ENCODE assay signal across 10 cellular contexts in genomic region chr5:154829589-154830218, GRCh38. TPM values are rescaled to one million over a fixed set of nuclear protein-coding genes. Genes with fewer than 3 reads are reported as not detected.
A peak's percentile ranks its signal among the peaks of the same experiment; 100 is the strongest.
DNase-seq lines count a peak whose midpoint lies in the region; ATAC-seq and TF ChIP-seq lines count a peak whose summit lies in the region.
"Had no signal": no experiment of that assay in that cellular context is flagged by ENCODE, and none has a peak within 500 bp of the region (broad histone marks: within the 10 kb centered on the region; RNA-seq: fewer than 3 reads in every experiment).

No MANE protein-coding gene starts in this region.

- peaks cover 12% of the 10 kb centered on the region for H3K36me3 Mint-ChIP-seq in activated naive CD4-positive, alpha-beta T cell treated with anti-CD3 and anti-CD28 coated beads, Interleukin-2, amount 50 U/mL, for 24 hours
- peaks cover 0 to 16% (median 6%) of the 10 kb centered on the region in 5 donors for H3K36me3 Mint-ChIP-seq in naive thymus-derived CD4-positive, alpha-beta T cell

- DNase-seq in DMS79 (lab: John Stamatoyannopoulos, UW) (peak; percentile 48), Peyer's patch (peak in 2 of 3 donors; percentile 57 to 78), SKM-1 treated with dmso at 0.1 percent for 144 hours (lab: John Stamatoyannopoulos, UW; ENCODE audit: unreplicated experiment) (no peak), NCI-H524 treated with DMSO at 0.1 percent for 48 hours (lab: John Stamatoyannopoulos, UW) (no peak), hepatic stellate cell (ENCODE audit: low spot score) (no peak), Ammon's horn (ENCODE audit: low spot score) (no peak)
- DNase-seq in naive thymus-derived CD4-positive, alpha-beta T cell = peak in 8 of 9 donors; percentile 12 to 51 (median 36)
- DNase-seq: Kasumi-1, T1000 had no signal

- no peaks in the 10 kb centered on the region for H3K27me3 Mint-ChIP-seq in activated naive CD4-positive, alpha-beta T cell treated with anti-CD3 and anti-CD28 coated beads, Interleukin-2, amount 50 U/mL, for 24 hours
- no peaks in the 10 kb centered on the region for H3K27me3 Mint-ChIP-seq in naive thymus-derived CD4-positive, alpha-beta T cell

- H3K9me3 Mint-ChIP-seq in activated naive CD4-positive, alpha-beta T cell treated with anti-CD3 and anti-CD28 coated beads, Interleukin-2, amount 50 U/mL, for 24 hours = no peaks in the 10 kb centered on the region
- H3K9me3 Mint-ChIP-seq in naive thymus-derived CD4-positive, alpha-beta T cell = peaks cover 0 to 1% (median 0%) of the 10 kb centered on the region in 11 donors

- CTCF ChIA-PET in naive thymus-derived CD4-positive, alpha-beta T cell (lab: Charles Lee) = interaction anchor here (1.2 to 1.5 kb wide), 2 partner anchors 12 to 179 kb away, joined by 3 to 6 read pairs; no protein-coding TSS in a partner anchor

- intact Hi-C loops in naive thymus-derived CD4-positive, alpha-beta T cell (cut with micrococcal nuclease) = loop anchor here (1.0 to 2.0 kb wide), 3 partner anchors 17 to 29 kb away; partner anchors contain the start of gene CNOT8 (in 1 of the 2)

- H3K4me3 ChIP-seq in Peyer's patch = no peak overlapping the region
- H3K4me3 ChIP-seq in naive thymus-derived CD4-positive, alpha-beta T cell (ENCODE audit: low read length) = peak overlapping the region; percentile 21

- no peak for TF ChIP-seq POLR2A in Peyer's patch (IDR thresholded peaks at IDR 0.05)

- peak overlapping the region in 3 of 4 donors; percentile 41 to 78 (median 72) for H3K27ac ChIP-seq in Peyer's patch
- peak overlapping the region; percentile 66 for H3K27ac ChIP-seq in naive thymus-derived CD4-positive, alpha-beta T cell (ENCODE audit: low read depth, low read length)

- POLR2A ChIA-PET in naive thymus-derived CD4-positive, alpha-beta T cell (lab: Charles Lee) = interaction anchor here (0.7 to 3.8 kb wide), 8 partner anchors 9 to 72 kb away, joined by 3 to 25 read pairs (median 6); partner anchors contain the start of gene CNOT8

- H3K9me3 ChIP-seq in Peyer's patch = no peaks in the 10 kb centered on the region
- no peaks in the 10 kb centered on the region for H3K9me3 ChIP-seq in naive thymus-derived CD4-positive, alpha-beta T cell (ENCODE audit: control insufficient read depth in 2 of 3, low read length in 3 of 3)

- peak overlapping the region; percentile 81 for H3K27ac Mint-ChIP-seq in activated naive CD4-positive, alpha-beta T cell treated with anti-CD3 and anti-CD28 coated beads, Interleukin-2, amount 50 U/mL, for 24 hours
- H3K27ac Mint-ChIP-seq in naive thymus-derived CD4-positive, alpha-beta T cell = peak overlapping the region; percentile 85 to 91 (median 89)

- ATAC-seq in naive thymus-derived CD4-positive, alpha-beta T cell = peak; percentile 45

- H3K27me3 ChIP-seq in Peyer's patch = no peaks in the 10 kb centered on the region
- H3K27me3 ChIP-seq in naive thymus-derived CD4-positive, alpha-beta T cell (ENCODE audit: control insufficient read depth in 2 of 2, insufficient read depth in 2 of 2, low read length in 2 of 2) = no peaks in the 10 kb centered on the region

- peak overlapping the region; percentile 39 for H3K4me3 Mint-ChIP-seq in activated naive CD4-positive, alpha-beta T cell treated with anti-CD3 and anti-CD28 coated beads, Interleukin-2, amount 50 U/mL, for 24 hours
- peak overlapping the region; percentile 49 to 84 (median 75) for H3K4me3 Mint-ChIP-seq in naive thymus-derived CD4-positive, alpha-beta T cell

- peaks cover 0 to 12% (median 0%) of the 10 kb centered on the region in 3 donors for H3K36me3 ChIP-seq in Peyer's patch
- no peaks in the 10 kb centered on the region for H3K36me3 ChIP-seq in naive thymus-derived CD4-positive, alpha-beta T cell (ENCODE audit: control insufficient read depth in 2 of 3, insufficient read depth in 3 of 3, low read length in 3 of 3)

- H3K4me1 ChIP-seq in Peyer's patch = peaks cover 0 to 11% (median 0%) of the 10 kb centered on the region in 4 donors
- H3K4me1 ChIP-seq in naive thymus-derived CD4-positive, alpha-beta T cell (ENCODE audit: control insufficient read depth in 2 of 2, insufficient read depth in 2 of 2, low read length in 2 of 2) = peaks cover 18 to 28% of the 10 kb centered on the region in 2 donors

- no peak for TF ChIP-seq CTCF in Peyer's patch (IDR thresholded peaks at IDR 0.05)

- H3K4me1 Mint-ChIP-seq in activated naive CD4-positive, alpha-beta T cell treated with anti-CD3 and anti-CD28 coated beads, Interleukin-2, amount 50 U/mL, for 24 hours = peaks cover 46% of the 10 kb centered on the region
- H3K4me1 Mint-ChIP-seq in naive thymus-derived CD4-positive, alpha-beta T cell = peaks cover 21 to 64% (median 55%) of the 10 kb centered on the region in 7 donors

RNA-seq across cellular contexts. Expression of gene FAXDC2, which starts 20.7 kb away (rescaled TPM):
- 10 to 100 TPM; 16.5 to 64.2 (median 42.3) TPM for total RNA-seq in Peyer's patch
- 1 to 10 TPM in 1 of 5 experiments, under 1 TPM in 1, not detected in 3; 0.49 to 1.9 TPM for total RNA-seq in naive thymus-derived CD4-positive, alpha-beta T cell
- under 1 TPM; 0.30 to 0.32 TPM for polyA plus RNA-seq in naive thymus-derived CD4-positive, alpha-beta T cell

RNA-seq across cellular contexts. Expression of gene CNOT8, which starts 28.7 kb away (rescaled TPM):
- 10 to 100 TPM; 36.9 to 88.3 (median 56.8) TPM for total RNA-seq in Peyer's patch
- 100 to 1,000 TPM in 3 of 5 experiments, 10 to 100 TPM in 2; 79.8 to 105 (median 101) TPM for total RNA-seq in naive thymus-derived CD4-positive, alpha-beta T cell
- 100 to 1,000 TPM; 182 to 198 TPM for polyA plus RNA-seq in naive thymus-derived CD4-positive, alpha-beta T cell

Comparison
In these comparisons a context has a peak if more than half of its experiments do, and no peak if none do; other contexts are left out.
1. DNase-seq: peak in DMS79 (single experiment), Peyer's patch (2 of 3) and naive thymus-derived CD4-positive, alpha-beta T cell (8 of 9); none in SKM-1 treated with dmso at 0.1 percent for 144 hours (single experiment), NCI-H524 treated with DMSO at 0.1 percent for 48 hours (single experiment), hepatic stellate cell (single experiment) and Ammon's horn (single experiment).
2. RNA of gene FAXDC2, which starts 20.7 kb away (total RNA-seq): 16.5 to 64.2 TPM in Peyer's patch; 0.49 to 1.9 TPM in naive thymus-derived CD4-positive, alpha-beta T cell; every median in the first group is over 4 times any median in the second.